In genomic region chr1:160716013-160716412, GRCh38 we compare ENCODE assay signal across 2 cellular contexts.
TF ChIP-seq lines count a peak whose summit lies in the region.

No MANE protein-coding gene starts in this region.

TF ChIP-seq in HEK293, 187 proteins besides CTCF, POLR2A, EP300 and RAD21:
- no peak for TF ChIP-seq ZBTB20 (tag by site-specific recombination; IDR thresholded peaks at IDR 0.05)
- TF ChIP-seq ZNF664 (tag by site-specific recombination; IDR thresholded peaks at IDR 0.05): peak; percentile 76

TF ChIP-seq in K562, 482 proteins besides CTCF, POLR2A, EP300 and RAD21:
- TF ChIP-seq ZBTB7A (IDR thresholded peaks at IDR 0.05; ENCODE audit: borderline replicate concordance, control insufficient read depth, low read depth, low read length): no peak
- TF ChIP-seq ZNF239 (CRISPR knock-in tag; IDR thresholded peaks at IDR 0.05): peak; percentile 85
